10 cellular contexts compared by ENCODE assay signal in genomic region chr7:3559178-3559765, GRCh38.
DNase-seq lines count a peak whose midpoint lies in the region; ATAC-seq and TF ChIP-seq lines count a peak whose summit lies in the region.
"Had no signal": no experiment of that assay in that cellular context is flagged by ENCODE, and none has a peak within 500 bp of the region (broad histone marks: within the 10 kb centered on the region; RNA-seq: fewer than 3 reads in every experiment).

No MANE protein-coding gene starts in this region.

- no peaks in the 10 kb centered on the region for H3K9me3 ChIP-seq in BE2C

- peaks cover 7% of the 10 kb centered on the region for H3K36me3 Mint-ChIP-seq in osteocyte (ENCODE audit: unreplicated experiment)

- no peak overlapping the region for H3K4me3 Mint-ChIP-seq in osteocyte (ENCODE audit: unreplicated experiment)

- H3K4me3 ChIP-seq in AG10803 (ENCODE audit: low read length) (no peak overlapping the region), brain microvascular endothelial cell (ENCODE audit: low read depth, low read length) (no peak overlapping the region), BE2C (ENCODE audit: low read depth, low read length) (no peak overlapping the region)
- H3K4me3 ChIP-seq: heart right ventricle had no signal

- no peaks in the 10 kb centered on the region for H3K27me3 Mint-ChIP-seq in osteocyte (ENCODE audit: unreplicated experiment)

- peaks cover 6% of the 10 kb centered on the region for H3K4me1 Mint-ChIP-seq in osteocyte (ENCODE audit: unreplicated experiment)

- ATAC-seq in GM21528 (IDR thresholded peaks at IDR 0.05; ENCODE audit: low FRiP score, unreplicated experiment) = no peak

- no peak overlapping the region for H3K27ac ChIP-seq in brain microvascular endothelial cell
- H3K27ac ChIP-seq: heart right ventricle had no signal

- TF ChIP-seq CTCF in AG10803 (conservative IDR thresholded peaks at IDR 0.05; ENCODE audit: low read length) = no peak
- no peak for TF ChIP-seq CTCF in brain microvascular endothelial cell (IDR thresholded peaks at IDR 0.05; ENCODE audit: low read depth, low read length, missing control alignments)
- no peak for TF ChIP-seq CTCF in BE2C (IDR thresholded peaks at IDR 0.05; ENCODE audit: low read depth, low read length)
- no peak for TF ChIP-seq CTCF in osteocyte (IDR thresholded peaks at IDR 0.05)

- H3K9me3 Mint-ChIP-seq in osteocyte (ENCODE audit: unreplicated experiment) = peaks cover 26% of the 10 kb centered on the region

- H3K27me3 ChIP-seq in brain microvascular endothelial cell (replicated peaks) (no peaks in the 10 kb centered on the region), BE2C (no peaks in the 10 kb centered on the region)
- H3K27me3 ChIP-seq: heart right ventricle had no signal

- no peaks in the 10 kb centered on the region for H3K4me1 ChIP-seq in BE2C

- H3K36me3 ChIP-seq in brain microvascular endothelial cell (replicated peaks) (no peaks in the 10 kb centered on the region), BE2C (no peaks in the 10 kb centered on the region)
- H3K36me3 ChIP-seq: heart right ventricle had no signal

- H3K27ac Mint-ChIP-seq in osteocyte (ENCODE audit: unreplicated experiment) = no peak overlapping the region

- DNase-seq in AG10803 (ENCODE audit: low read depth) (peak; percentile 25), LHCN-M2 (ENCODE audit: low read depth) (peak; percentile 93), brain microvascular endothelial cell (peak; percentile 85), left kidney (ENCODE audit: low read depth, low spot score) (peak; percentile 26), BE2C (no peak), osteocyte (ENCODE audit: extremely low spot score, unreplicated experiment) (no peak), DMS79 (lab: John Stamatoyannopoulos, UW) (no peak)
- DNase-seq: posterior cingulate gyrus had no signal

- in situ Hi-C loops in brain microvascular endothelial cell (cut with HindIII; ENCODE audit: low pct_ligation_motif_present, low sequenced_read_pairs) = no loop called here

Comparison
In these comparisons a context has a peak if more than half of its experiments do, and no peak if none do; other contexts are left out.
1. DNase-seq: peak in AG10803 (single experiment), LHCN-M2 (single experiment), brain microvascular endothelial cell (single experiment) and left kidney (single experiment); none in BE2C (single experiment), osteocyte (single experiment) and DMS79 (single experiment).